Comparison of ENCODE assay signal across 24 cellular contexts in the genomic region with DNA sequence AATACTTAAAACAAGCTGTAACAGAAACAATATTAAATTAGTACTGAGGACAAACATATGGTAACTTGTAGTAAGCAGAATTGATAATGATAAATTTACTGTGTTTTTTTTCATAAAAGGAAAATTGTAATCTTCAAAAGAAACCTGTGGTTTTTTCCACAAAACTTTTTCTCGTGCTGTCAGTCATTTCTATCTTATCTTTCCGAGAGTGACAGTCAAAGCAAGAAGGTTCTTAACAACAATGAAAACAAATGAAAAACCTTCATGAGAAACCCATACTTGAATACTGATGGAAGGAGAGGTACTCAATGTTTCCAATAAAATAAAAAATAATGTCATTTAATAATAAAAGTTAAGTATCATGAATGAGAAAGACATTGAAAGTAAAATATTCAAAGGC.
DNase-seq lines count a peak whose midpoint lies in the region; ATAC-seq, FAIRE-seq and TF ChIP-seq lines count a peak whose summit lies in the region.
"Had no signal": no experiment of that assay in that cellular context is flagged by ENCODE, and none has a peak within 500 bp of the region (broad histone marks: within the 10 kb centered on the region; RNA-seq: fewer than 3 reads in every experiment).

No MANE protein-coding gene starts in this region.

- no peaks in the 10 kb centered on the region for H3K9me1 ChIP-seq in K562 (ENCODE audit: control insufficient read depth, insufficient read depth, low read length)

- H3K9me3 ChIP-seq in K562 (replicated peaks; ENCODE audit: control insufficient read depth, insufficient read depth, low read depth, low read length) = no peaks in the 10 kb centered on the region
- H3K9me3 ChIP-seq in small intestine (ENCODE audit: control insufficient read depth, low read depth) = no peaks in the 10 kb centered on the region
- no peaks in the 10 kb centered on the region for H3K9me3 ChIP-seq in prostate gland
- H3K9me3 ChIP-seq: A549, BE2C had no signal

- no peak for TF ChIP-seq CTCF in K562 (IDR thresholded peaks at IDR 0.05 in 2 of 3, conservative IDR thresholded peaks at IDR 0.05 in 1 of 3; ENCODE audit: insufficient read depth in 2 of 3, low read depth in 1 of 3, low read length in 3 of 3)
- no peak for TF ChIP-seq CTCF in prostate gland (IDR thresholded peaks at IDR 0.05)

- TF ChIP-seq RAD21 in K562 (CRISPR knock-in tag; conservative IDR thresholded peaks at IDR 0.05 in 1 of 2, IDR thresholded peaks at IDR 0.05 in 1 of 2) = no peak

- H3K27ac ChIP-seq in K562 (ENCODE audit: extremely low read depth, low read depth, low read length) = no peak overlapping the region
- no peak overlapping the region for H3K27ac ChIP-seq in small intestine (ENCODE audit: low read depth in 1 of 2, low read length in 1 of 2)
- H3K27ac ChIP-seq in prostate gland = no peak overlapping the region
- H3K27ac ChIP-seq: 22Rv1, A549, BLaER1 had no signal

- no peak for ATAC-seq in K562
- ATAC-seq: A549, GM12878 had no signal

- WGBS in K562 (ENCODE audit: insufficient coverage, low coverage, missing lambda C conversion rate) = 58% methylated on average over 2 of the region's 2 CpGs
- WGBS in small intestine, 3 donors = 81 to 90% (median 81%) methylated on average over 2 of the region's 2 CpGs
- 95% methylated on average over 2 of the region's 2 CpGs for WGBS in prostate gland

- in situ Hi-C loops in K562 (cut with MboI) = no loop called here

- TF ChIP-seq POLR2A in K562 (conservative IDR thresholded peaks at IDR 0.05) (no peak), prostate gland (IDR thresholded peaks at IDR 0.05) (no peak)

- CTCF ChIA-PET in K562 (lab: Yijun Ruan, JAX; ENCODE audit: low intra/inter-chr PET ratio) = no interaction called here

- no peaks in the 10 kb centered on the region for H3K79me2 ChIP-seq in K562 (ENCODE audit: control insufficient read depth, insufficient read depth, low read length)

- TF ChIP-seq EP300 in K562 (IDR thresholded peaks at IDR 0.05; ENCODE audit: low read length) = no peak

- H3K4me1 ChIP-seq in K562 (replicated peaks in 1 of 2; ENCODE audit: control insufficient read depth in 2 of 2, insufficient read depth in 2 of 2, low read length in 2 of 2) = no peaks in the 10 kb centered on the region
- no peaks in the 10 kb centered on the region for H3K4me1 ChIP-seq in small intestine (ENCODE audit: control insufficient read depth in 2 of 2, insufficient read depth in 1 of 2, low read depth in 1 of 2, low read length in 1 of 2)
- H3K4me1 ChIP-seq in prostate gland (replicated peaks) = no peaks in the 10 kb centered on the region
- H3K4me1 ChIP-seq: A549, BE2C had no signal

- no TSS peak for BruUV-seq in K562 (replicated peaks; lab: Mats Ljungman, UMichigan)

- no peak overlapping the region for H2AFZ ChIP-seq in K562 (ENCODE audit: low read depth, low read length)

- no peaks in the 10 kb centered on the region for H3K27me3 ChIP-seq in K562 (ENCODE audit: control insufficient read depth in 2 of 2, insufficient read depth in 2 of 2, low read length in 2 of 2)
- H3K27me3 ChIP-seq in small intestine (ENCODE audit: control insufficient read depth in 2 of 2, insufficient read depth in 2 of 2, low read length in 2 of 2) = no peaks in the 10 kb centered on the region
- no peaks in the 10 kb centered on the region for H3K27me3 ChIP-seq in prostate gland (replicated peaks; ENCODE audit: insufficient read depth)
- H3K27me3 ChIP-seq: BE2C, BLaER1 had no signal

- H4K20me1 ChIP-seq in K562 (replicated peaks; ENCODE audit: control insufficient read depth, insufficient read depth, low read length) = no peaks in the 10 kb centered on the region
- H4K20me1 ChIP-seq: BLaER1 had no signal

- H3K36me3 ChIP-seq in K562 (ENCODE audit: control insufficient read depth, insufficient read depth, low read length) (peaks cover 4% of the 10 kb centered on the region; the same call in 1 of the 3 replicates), small intestine (ENCODE audit: control insufficient read depth in 2 of 2, insufficient read depth in 2 of 2, low read length in 2 of 2) (peaks cover 0 to 4% of the 10 kb centered on the region in 2 donors), prostate gland (no peaks in the 10 kb centered on the region)
- H3K36me3 ChIP-seq: BE2C had no signal

- H3K9ac ChIP-seq in K562 (ENCODE audit: insufficient read depth in 1 of 2, low read depth in 2 of 2, low read length in 2 of 2) = no peak overlapping the region
- H3K9ac ChIP-seq: BLaER1 had no signal

- H3K4me3 ChIP-seq in K562 (no peak overlapping the region), small intestine (ENCODE audit: low read depth in 1 of 2, low read length in 2 of 2) (no peak overlapping the region), prostate gland (no peak overlapping the region)
- H3K4me3 ChIP-seq: A549, BLaER1, GM12878 had no signal

- no peak overlapping the region for H3K4me2 ChIP-seq in K562 (ENCODE audit: insufficient read depth, low read length)
- H3K4me2 ChIP-seq: A549, BLaER1 had no signal

- no peak for DNase-seq in K562 (ENCODE audit: extremely low read depth in 1 of 4, low spot score in 3 of 4)
- DNase-seq in small intestine = no peak
- no peak for DNase-seq in prostate gland (ENCODE audit: low spot score)
- no peak for DNase-seq in NCI-H1930 (lab: John Stamatoyannopoulos, UW)
- DNase-seq: BE2C; C1 segment of cervical spinal cord; CD4-positive, alpha-beta memory T cell; CD4-positive, CD25-positive, alpha-beta regulatory T cell; CD8-positive, alpha-beta memory T cell; COR-L47; DMS 273 treated with DMSO at 0.1 percent for 48 hours; DMS153; DMS53; DMS79; DND-41; EL; GDM1 had no signal

- intact Hi-C loops in K562 (cut with micrococcal nuclease) (no loop called here), prostate gland (cut with DNase I) (no loop called here)

- POLR2A ChIA-PET in K562 (lab: Yijun Ruan, JAX) = no interaction called here

- FAIRE-seq in K562 (lab: Jason Lieb, UNC) = no peak
- peak; percentile 62 for FAIRE-seq in islet of Langerhans (lab: Jason Lieb, UNC)
- peak; percentile 5 for FAIRE-seq in small intestine (lab: Jason Lieb, UNC)
- FAIRE-seq: A549, GM12878, GM12892, GM18507 had no signal

TF ChIP-seq in K562, 482 proteins besides CTCF, POLR2A, EP300 and RAD21:
- TF ChIP-seq ZNF57 (CRISPR knock-in tag; IDR thresholded peaks at IDR 0.05) (no peak), SUPT5H (IDR thresholded peaks at IDR 0.05) (no peak), RBM22 (IDR thresholded peaks at IDR 0.05; ENCODE audit: low read depth, low read length, poor library complexity, severe bottlenecking) (no peak), TRIM28 (IDR thresholded peaks at IDR 0.05) (no peak)
- TF ChIP-seq, protein P1, sequence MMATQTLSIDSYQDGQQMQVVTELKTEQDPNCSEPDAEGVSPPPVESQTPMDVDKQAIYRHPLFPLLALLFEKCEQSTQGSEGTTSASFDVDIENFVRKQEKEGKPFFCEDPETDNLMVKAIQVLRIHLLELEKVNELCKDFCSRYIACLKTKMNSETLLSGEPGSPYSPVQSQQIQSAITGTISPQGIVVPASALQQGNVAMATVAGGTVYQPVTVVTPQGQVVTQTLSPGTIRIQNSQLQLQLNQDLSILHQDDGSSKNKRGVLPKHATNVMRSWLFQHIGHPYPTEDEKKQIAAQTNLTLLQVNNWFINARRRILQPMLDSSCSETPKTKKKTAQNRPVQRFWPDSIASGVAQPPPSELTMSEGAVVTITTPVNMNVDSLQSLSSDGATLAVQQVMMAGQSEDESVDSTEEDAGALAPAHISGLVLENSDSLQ (IDR thresholded peaks at IDR 0.05) = peak; percentile 52
